Comparison of ENCODE assay signal across 10 cellular contexts in genomic region chr17:77443743-77444260, GRCh38.
DNase-seq lines count a peak whose midpoint lies in the region; ATAC-seq and TF ChIP-seq lines count a peak whose summit lies in the region.
"Had no signal": no experiment of that assay in that cellular context is flagged by ENCODE, and none has a peak within 500 bp of the region (broad histone marks: within the 10 kb centered on the region; RNA-seq: fewer than 3 reads in every experiment).

No MANE protein-coding gene starts in this region.

- peaks cover 3% of the 10 kb centered on the region for H3F3A ChIP-seq in neural progenitor cell (ENCODE audit: low read depth)

- H3K79me2 ChIP-seq in neural progenitor cell (ENCODE audit: low read depth): peaks cover 91% of the 10 kb centered on the region

- H4K20me1 ChIP-seq in BLaER1 (no peaks in the 10 kb centered on the region), neural progenitor cell (ENCODE audit: low read depth) (peaks cover 63% of the 10 kb centered on the region)

- H3K36me3 ChIP-seq in BLaER1: peaks cover 8% of the 10 kb centered on the region; the same call in 1 of the 2 replicates
- H3K36me3 ChIP-seq in neural progenitor cell: no peaks in the 10 kb centered on the region

- H3K27me3 ChIP-seq in BLaER1 (no peaks in the 10 kb centered on the region), HL-60 (ENCODE audit: insufficient read depth, poor library complexity, severe bottlenecking) (no peaks in the 10 kb centered on the region), neural progenitor cell (no peaks in the 10 kb centered on the region)

- H3K9me3 Mint-ChIP-seq in brain (no peaks in the 10 kb centered on the region), neural progenitor cell (peaks cover 2% of the 10 kb centered on the region)

- H3K4me1 Mint-ChIP-seq in brain (peaks cover 78% of the 10 kb centered on the region), neural progenitor cell (peaks cover 46% of the 10 kb centered on the region)

- H3K4me2 ChIP-seq in BLaER1 (peak overlapping the region; percentile 99), neural progenitor cell (no peak overlapping the region)

- peaks cover 32% of the 10 kb centered on the region for H3K36me3 Mint-ChIP-seq in brain
- H3K36me3 Mint-ChIP-seq in neural progenitor cell: peaks cover 10% of the 10 kb centered on the region

- H3K9ac ChIP-seq in BLaER1 (peak overlapping the region; percentile 85), neural progenitor cell (no peak overlapping the region)

- no peak for DNase-seq in HL-60 (ENCODE audit: low read depth in 1 of 2, low spot score in 1 of 2)
- DNase-seq in neural progenitor cell (ENCODE audit: low spot score): no peak
- DNase-seq in T1000 (lab: John Stamatoyannopoulos, UW): no peak
- DNase-seq in UCSD-AML1 (lab: John Stamatoyannopoulos, UW; ENCODE audit: unreplicated experiment): no peak
- DNase-seq: OCI-M1; stimulated activated CD4-positive, alpha-beta T cell treated with anti-CD3 and anti-CD28 coated beads, Interleukin-4, amount 100 ng/mL, for 4 hours had no signal

- H3K27ac Mint-ChIP-seq in brain: peak overlapping the region in 4 of 5 experiments; percentile 92 to 97 (median 94)
- no peak overlapping the region for H3K27ac Mint-ChIP-seq in neural progenitor cell

- H3K27ac ChIP-seq in BLaER1: peak overlapping the region; percentile 99
- H3K27ac ChIP-seq in HL-60 (replicated peaks): peak overlapping the region; percentile 92
- H3K27ac ChIP-seq in neural progenitor cell: no peak overlapping the region

- peak overlapping the region in 2 of 5 experiments; percentile 2 to 26 for H3K4me3 Mint-ChIP-seq in brain
- H3K4me3 Mint-ChIP-seq in neural progenitor cell: peak overlapping the region; percentile 2

- H3K4me3 ChIP-seq in BLaER1 (peak overlapping the region; percentile 51; the same call in 1 of the 2 replicates), HL-60 (replicated peaks; ENCODE audit: insufficient read depth, low read length) (no peak overlapping the region), neural progenitor cell (no peak overlapping the region)

- H3K9me3 ChIP-seq in BLaER1: no peaks in the 10 kb centered on the region
- no peaks in the 10 kb centered on the region for H3K9me3 ChIP-seq in neural progenitor cell (ENCODE audit: low read depth)

- TF ChIP-seq CTCF in HL-60 (IDR thresholded peaks at IDR 0.05; ENCODE audit: insufficient read depth, low read length) (no peak), brain (conservative IDR thresholded peaks at IDR 0.05) (no peak), neural progenitor cell (IDR thresholded peaks at IDR 0.05) (no peak)

- no peaks in the 10 kb centered on the region for H3K27me3 Mint-ChIP-seq in brain
- H3K27me3 Mint-ChIP-seq in neural progenitor cell (ENCODE audit: insufficient read depth, low read depth): peaks cover 2% of the 10 kb centered on the region

- H2AFZ ChIP-seq in neural progenitor cell (replicated peaks): no peak overlapping the region

- no peak for ATAC-seq in GM19324 (IDR thresholded peaks at IDR 0.05; ENCODE audit: low FRiP score, unreplicated experiment)
- ATAC-seq in GM21381 (IDR thresholded peaks at IDR 0.05; ENCODE audit: unreplicated experiment): no peak

- H3K4me1 ChIP-seq in BLaER1 (peaks cover 96% of the 10 kb centered on the region), neural progenitor cell (no peaks in the 10 kb centered on the region)
